Comparison of ENCODE assay signal across 1 cellular context in the genomic region with DNA sequence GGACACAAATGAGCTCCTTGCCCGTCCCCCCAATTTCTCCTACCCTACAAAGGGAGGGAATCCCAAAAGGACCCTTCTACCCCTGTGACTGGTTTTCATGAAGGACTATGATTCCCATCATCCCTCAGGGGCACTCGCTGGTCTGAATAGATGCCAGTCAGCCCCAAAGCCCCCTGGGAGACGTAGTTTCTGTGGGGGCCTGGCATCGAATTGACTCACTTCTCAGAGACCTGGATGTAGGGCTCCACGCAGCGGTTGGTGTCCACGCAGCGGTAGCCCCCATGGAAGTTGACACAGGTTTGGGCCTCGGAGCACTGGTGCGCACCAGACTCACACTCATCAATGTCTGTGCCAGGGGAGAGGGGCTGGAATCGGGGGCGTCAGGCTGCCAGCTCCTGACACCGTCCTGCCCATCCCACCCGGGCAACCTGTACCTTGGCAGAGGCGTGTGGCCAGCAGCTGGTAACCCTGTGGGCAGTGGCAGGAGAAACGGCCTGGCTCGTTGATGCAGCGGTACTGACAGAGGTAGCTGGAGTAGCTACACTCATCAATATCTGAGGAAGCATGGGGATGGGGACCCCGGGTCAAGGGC.
TF ChIP-seq lines count a peak whose summit lies in the region.

No MANE protein-coding gene starts in this region.

TF ChIP-seq in HepG2, 621 proteins besides CTCF, POLR2A, EP300 and RAD21 (continues in another document):
- TF ChIP-seq CCAR2 (optimal IDR thresholded peaks at IDR 0.05; ENCODE audit: low read depth, low read length) (no peak), NR1H2 (CRISPR knock-in tag; IDR thresholded peaks at IDR 0.05; ENCODE audit: borderline replicate concordance, low read depth) (no peak), POLR2G (IDR thresholded peaks at IDR 0.05; ENCODE audit: low read depth, low read length) (0 out of 2 replicates have a peak, but pooled peaks have one; percentile 20), PAX8 (CRISPR knock-in tag; IDR thresholded peaks at IDR 0.05; ENCODE audit: borderline replicate concordance) (no peak), ZNF292 (CRISPR knock-in tag; IDR thresholded peaks at IDR 0.05; ENCODE audit: borderline replicate concordance, low read depth) (no peak), ASH2L (IDR thresholded peaks at IDR 0.05; ENCODE audit: insufficient read length, low read depth, low read length) (no peak), ZNF143 (CRISPR knock-in tag; IDR thresholded peaks at IDR 0.05) (peak; percentile 83), ZFP62 (CRISPR knock-in tag; IDR thresholded peaks at IDR 0.05) (no peak), AGO1 (IDR thresholded peaks at IDR 0.05; ENCODE audit: low read depth, low read length, poor library complexity, severe bottlenecking) (peak; percentile 70), ZNF136 (CRISPR knock-in tag; IDR thresholded peaks at IDR 0.05; ENCODE audit: low read depth) (no peak), ZNF432 (CRISPR knock-in tag; IDR thresholded peaks at IDR 0.05; ENCODE audit: borderline replicate concordance) (no peak), ZNF878 (CRISPR knock-in tag; IDR thresholded peaks at IDR 0.05) (no peak), TRIM24 (CRISPR knock-in tag; IDR thresholded peaks at IDR 0.05) (no peak), ZNF574 (CRISPR knock-in tag; IDR thresholded peaks at IDR 0.05) (no peak), PRPF4 (IDR thresholded peaks at IDR 0.05; ENCODE audit: low read depth, low read length, poor library complexity, severe bottlenecking) (no peak), ARID5B (CRISPR knock-in tag; IDR thresholded peaks at IDR 0.05) (no peak), ZNF768 (CRISPR knock-in tag; IDR thresholded peaks at IDR 0.05) (0 out of 2 replicates have a peak, but pooled peaks have one; percentile 15), HCFC1 (IDR thresholded peaks at IDR 0.05; ENCODE audit: low read depth, low read length) (peak; percentile 69), ZNF382 (CRISPR knock-in tag; IDR thresholded peaks at IDR 0.05; ENCODE audit: borderline replicate concordance) (no peak), RFX5 (IDR thresholded peaks at IDR 0.05; ENCODE audit: low read depth, low read length) (no peak), THAP11 (CRISPR knock-in tag; IDR thresholded peaks at IDR 0.05) (peak; percentile 92), AGO2 (optimal IDR thresholded peaks at IDR 0.05; ENCODE audit: low read depth, low read length) (peak; percentile 89), BORCS8-MEF2B (CRISPR knock-in tag; IDR thresholded peaks at IDR 0.05) (no peak), PITX1 (CRISPR knock-in tag; IDR thresholded peaks at IDR 0.05) (no peak), IRX3 (CRISPR knock-in tag; IDR thresholded peaks at IDR 0.05; ENCODE audit: borderline replicate concordance, low read depth) (no peak), ZNF234 (CRISPR knock-in tag; conservative IDR thresholded peaks at IDR 0.05) (no peak), JUNB (CRISPR knock-in tag; IDR thresholded peaks at IDR 0.05; ENCODE audit: borderline replicate concordance) (no peak), SP140L (CRISPR knock-in tag; IDR thresholded peaks at IDR 0.05; ENCODE audit: borderline replicate concordance) (no peak), ARID3A (IDR thresholded peaks at IDR 0.05; ENCODE audit: low read depth, low read length) (no peak)
- TF ChIP-seq, protein P1, sequence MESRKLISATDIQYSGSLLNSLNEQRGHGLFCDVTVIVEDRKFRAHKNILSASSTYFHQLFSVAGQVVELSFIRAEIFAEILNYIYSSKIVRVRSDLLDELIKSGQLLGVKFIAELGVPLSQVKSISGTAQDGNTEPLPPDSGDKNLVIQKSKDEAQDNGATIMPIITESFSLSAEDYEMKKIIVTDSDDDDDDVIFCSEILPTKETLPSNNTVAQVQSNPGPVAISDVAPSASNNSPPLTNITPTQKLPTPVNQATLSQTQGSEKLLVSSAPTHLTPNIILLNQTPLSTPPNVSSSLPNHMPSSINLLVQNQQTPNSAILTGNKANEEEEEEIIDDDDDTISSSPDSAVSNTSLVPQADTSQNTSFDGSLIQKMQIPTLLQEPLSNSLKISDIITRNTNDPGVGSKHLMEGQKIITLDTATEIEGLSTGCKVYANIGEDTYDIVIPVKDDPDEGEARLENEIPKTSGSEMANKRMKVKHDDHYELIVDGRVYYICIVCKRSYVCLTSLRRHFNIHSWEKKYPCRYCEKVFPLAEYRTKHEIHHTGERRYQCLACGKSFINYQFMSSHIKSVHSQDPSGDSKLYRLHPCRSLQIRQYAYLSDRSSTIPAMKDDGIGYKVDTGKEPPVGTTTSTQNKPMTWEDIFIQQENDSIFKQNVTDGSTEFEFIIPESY (CRISPR knock-in tag; IDR thresholded peaks at IDR 0.05) = 0 out of 2 replicates have a peak, but pooled peaks have one; percentile 20
- TF ChIP-seq, protein P2, sequence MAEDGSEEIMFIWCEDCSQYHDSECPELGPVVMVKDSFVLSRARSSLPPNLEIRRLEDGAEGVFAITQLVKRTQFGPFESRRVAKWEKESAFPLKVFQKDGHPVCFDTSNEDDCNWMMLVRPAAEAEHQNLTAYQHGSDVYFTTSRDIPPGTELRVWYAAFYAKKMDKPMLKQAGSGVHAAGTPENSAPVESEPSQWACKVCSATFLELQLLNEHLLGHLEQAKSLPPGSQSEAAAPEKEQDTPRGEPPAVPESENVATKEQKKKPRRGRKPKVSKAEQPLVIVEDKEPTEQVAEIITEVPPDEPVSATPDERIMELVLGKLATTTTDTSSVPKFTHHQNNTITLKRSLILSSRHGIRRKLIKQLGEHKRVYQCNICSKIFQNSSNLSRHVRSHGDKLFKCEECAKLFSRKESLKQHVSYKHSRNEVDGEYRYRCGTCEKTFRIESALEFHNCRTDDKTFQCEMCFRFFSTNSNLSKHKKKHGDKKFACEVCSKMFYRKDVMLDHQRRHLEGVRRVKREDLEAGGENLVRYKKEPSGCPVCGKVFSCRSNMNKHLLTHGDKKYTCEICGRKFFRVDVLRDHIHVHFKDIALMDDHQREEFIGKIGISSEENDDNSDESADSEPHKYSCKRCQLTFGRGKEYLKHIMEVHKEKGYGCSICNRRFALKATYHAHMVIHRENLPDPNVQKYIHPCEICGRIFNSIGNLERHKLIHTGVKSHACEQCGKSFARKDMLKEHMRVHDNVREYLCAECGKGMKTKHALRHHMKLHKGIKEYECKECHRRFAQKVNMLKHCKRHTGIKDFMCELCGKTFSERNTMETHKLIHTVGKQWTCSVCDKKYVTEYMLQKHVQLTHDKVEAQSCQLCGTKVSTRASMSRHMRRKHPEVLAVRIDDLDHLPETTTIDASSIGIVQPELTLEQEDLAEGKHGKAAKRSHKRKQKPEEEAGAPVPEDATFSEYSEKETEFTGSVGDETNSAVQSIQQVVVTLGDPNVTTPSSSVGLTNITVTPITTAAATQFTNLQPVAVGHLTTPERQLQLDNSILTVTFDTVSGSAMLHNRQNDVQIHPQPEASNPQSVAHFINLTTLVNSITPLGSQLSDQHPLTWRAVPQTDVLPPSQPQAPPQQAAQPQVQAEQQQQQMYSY (CRISPR knock-in tag; IDR thresholded peaks at IDR 0.05) = no peak
- TF ChIP-seq, protein P3, sequence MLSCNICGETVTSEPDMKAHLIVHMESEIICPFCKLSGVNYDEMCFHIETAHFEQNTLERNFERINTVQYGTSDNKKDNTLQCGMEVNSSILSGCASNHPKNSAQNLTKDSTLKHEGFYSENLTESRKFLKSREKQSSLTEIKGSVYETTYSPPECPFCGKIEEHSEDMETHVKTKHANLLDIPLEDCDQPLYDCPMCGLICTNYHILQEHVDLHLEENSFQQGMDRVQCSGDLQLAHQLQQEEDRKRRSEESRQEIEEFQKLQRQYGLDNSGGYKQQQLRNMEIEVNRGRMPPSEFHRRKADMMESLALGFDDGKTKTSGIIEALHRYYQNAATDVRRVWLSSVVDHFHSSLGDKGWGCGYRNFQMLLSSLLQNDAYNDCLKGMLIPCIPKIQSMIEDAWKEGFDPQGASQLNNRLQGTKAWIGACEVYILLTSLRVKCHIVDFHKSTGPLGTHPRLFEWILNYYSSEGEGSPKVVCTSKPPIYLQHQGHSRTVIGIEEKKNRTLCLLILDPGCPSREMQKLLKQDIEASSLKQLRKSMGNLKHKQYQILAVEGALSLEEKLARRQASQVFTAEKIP (CRISPR knock-in tag; IDR thresholded peaks at IDR 0.05; ENCODE audit: borderline replicate concordance) = no peak
- TF ChIP-seq, protein P4, sequence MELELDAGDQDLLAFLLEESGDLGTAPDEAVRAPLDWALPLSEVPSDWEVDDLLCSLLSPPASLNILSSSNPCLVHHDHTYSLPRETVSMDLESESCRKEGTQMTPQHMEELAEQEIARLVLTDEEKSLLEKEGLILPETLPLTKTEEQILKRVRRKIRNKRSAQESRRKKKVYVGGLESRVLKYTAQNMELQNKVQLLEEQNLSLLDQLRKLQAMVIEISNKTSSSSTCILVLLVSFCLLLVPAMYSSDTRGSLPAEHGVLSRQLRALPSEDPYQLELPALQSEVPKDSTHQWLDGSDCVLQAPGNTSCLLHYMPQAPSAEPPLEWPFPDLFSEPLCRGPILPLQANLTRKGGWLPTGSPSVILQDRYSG (CRISPR knock-in tag; IDR thresholded peaks at IDR 0.05) = no peak
- TF ChIP-seq, protein P5, sequence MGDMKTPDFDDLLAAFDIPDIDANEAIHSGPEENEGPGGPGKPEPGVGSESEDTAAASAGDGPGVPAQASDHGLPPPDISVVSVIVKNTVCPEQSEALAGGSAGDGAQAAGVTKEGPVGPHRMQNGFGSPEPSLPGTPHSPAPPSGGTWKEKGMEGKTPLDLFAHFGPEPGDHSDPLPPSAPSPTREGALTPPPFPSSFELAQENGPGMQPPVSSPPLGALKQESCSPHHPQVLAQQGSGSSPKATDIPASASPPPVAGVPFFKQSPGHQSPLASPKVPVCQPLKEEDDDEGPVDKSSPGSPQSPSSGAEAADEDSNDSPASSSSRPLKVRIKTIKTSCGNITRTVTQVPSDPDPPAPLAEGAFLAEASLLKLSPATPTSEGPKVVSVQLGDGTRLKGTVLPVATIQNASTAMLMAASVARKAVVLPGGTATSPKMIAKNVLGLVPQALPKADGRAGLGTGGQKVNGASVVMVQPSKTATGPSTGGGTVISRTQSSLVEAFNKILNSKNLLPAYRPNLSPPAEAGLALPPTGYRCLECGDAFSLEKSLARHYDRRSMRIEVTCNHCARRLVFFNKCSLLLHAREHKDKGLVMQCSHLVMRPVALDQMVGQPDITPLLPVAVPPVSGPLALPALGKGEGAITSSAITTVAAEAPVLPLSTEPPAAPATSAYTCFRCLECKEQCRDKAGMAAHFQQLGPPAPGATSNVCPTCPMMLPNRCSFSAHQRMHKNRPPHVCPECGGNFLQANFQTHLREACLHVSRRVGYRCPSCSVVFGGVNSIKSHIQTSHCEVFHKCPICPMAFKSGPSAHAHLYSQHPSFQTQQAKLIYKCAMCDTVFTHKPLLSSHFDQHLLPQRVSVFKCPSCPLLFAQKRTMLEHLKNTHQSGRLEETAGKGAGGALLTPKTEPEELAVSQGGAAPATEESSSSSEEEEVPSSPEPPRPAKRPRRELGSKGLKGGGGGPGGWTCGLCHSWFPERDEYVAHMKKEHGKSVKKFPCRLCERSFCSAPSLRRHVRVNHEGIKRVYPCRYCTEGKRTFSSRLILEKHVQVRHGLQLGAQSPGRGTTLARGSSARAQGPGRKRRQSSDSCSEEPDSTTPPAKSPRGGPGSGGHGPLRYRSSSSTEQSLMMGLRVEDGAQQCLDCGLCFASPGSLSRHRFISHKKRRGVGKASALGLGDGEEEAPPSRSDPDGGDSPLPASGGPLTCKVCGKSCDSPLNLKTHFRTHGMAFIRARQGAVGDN (CRISPR knock-in tag; IDR thresholded peaks at IDR 0.05) = peak; percentile 14; the same call in 1 of the 2 replicates
